29 cellular contexts compared by ENCODE assay signal in genomic region chr6:124822118-124822746, GRCh38.
"Had no signal": no experiment of that assay in that cellular context is flagged by ENCODE, and none has a peak within 500 bp of the region (broad histone marks: within the 10 kb centered on the region; RNA-seq: fewer than 3 reads in every experiment).

No MANE protein-coding gene starts in this region.

- H3K4me3 ChIP-seq: gastrocnemius medialis, hepatocyte, neural progenitor cell, spleen, vagina had no signal

- H3K4me1 ChIP-seq: gastrocnemius medialis, neural progenitor cell, parathyroid adenoma, vagina had no signal

- H3K36me3 Mint-ChIP-seq: mesothelial cell of epicardium; naive thymus-derived CD4-positive, alpha-beta T cell; neural progenitor cell; type B pancreatic cell; WTC11 had no signal

- H3K27ac Mint-ChIP-seq: activated CD4-positive, alpha-beta memory T cell treated with anti-CD3 and anti-CD28 coated beads, Interleukin-2, amount 10 ng/mL, durations not matched to agents 7 days and 5 days; activated CD4-positive, alpha-beta T cell treated with anti-CD3 and anti-CD28 coated beads, Interleukin-2, amount 10 ng/mL, durations not matched to agents 7 days and 5 days; activated T-helper 17 cell treated with anti-CD3 and anti-CD28 coated beads, Interleukin-2, amount 50 U/mL, for 72 hours; effector memory CD8-positive, alpha-beta T cell; mesothelial cell of epicardium; naive thymus-derived CD4-positive, alpha-beta T cell; neural progenitor cell; WTC11 had no signal

- H3K27me3 ChIP-seq: brain microvascular endothelial cell, gastrocnemius medialis, hepatocyte, neural progenitor cell, spleen, vagina had no signal

- H3K79me2 ChIP-seq: hepatocyte, parathyroid adenoma had no signal

- ATAC-seq: activated T-cell treated with anti-CD3 and anti-CD28 coated beads, Interleukin-2, amount 50 U/mL, for 4 hours; activated T-helper 17 cell treated with anti-CD3 and anti-CD28 coated beads, Interleukin-2, amount 50 U/mL, for 72 hours; effector memory CD8-positive, alpha-beta T cell; gastrocnemius medialis; left ventricle myocardium superior; naive thymus-derived CD4-positive, alpha-beta T cell; right cardiac atrium; stimulated activated naive CD8-positive, alpha-beta T cell treated with anti-CD3 and anti-CD28 coated beads, Interleukin-15, Interleukin-2, amounts not matched to agents 100 U/mL and 50 U/mL, for 24 hours; WTC11 had no signal

- H2AFZ ChIP-seq: hepatocyte, neural progenitor cell, parathyroid adenoma had no signal

- H3K4me1 Mint-ChIP-seq: activated CD4-positive, alpha-beta memory T cell treated with anti-CD3 and anti-CD28 coated beads, Interleukin-2, amount 10 ng/mL, durations not matched to agents 7 days and 5 days; activated CD4-positive, alpha-beta T cell treated with anti-CD3 and anti-CD28 coated beads, Interleukin-2, amount 10 ng/mL, durations not matched to agents 7 days and 5 days; activated T-helper 17 cell treated with anti-CD3 and anti-CD28 coated beads, Interleukin-2, amount 50 U/mL, for 72 hours; naive thymus-derived CD4-positive, alpha-beta T cell; neural progenitor cell; WTC11 had no signal

- H3K27me3 Mint-ChIP-seq: activated CD4-positive, alpha-beta memory T cell treated with anti-CD3 and anti-CD28 coated beads, Interleukin-2, amount 10 ng/mL, durations not matched to agents 7 days and 5 days; activated CD4-positive, alpha-beta T cell treated with anti-CD3 and anti-CD28 coated beads, Interleukin-2, amount 10 ng/mL, durations not matched to agents 7 days and 5 days; effector memory CD8-positive, alpha-beta T cell had no signal

- H3K27ac ChIP-seq: brain microvascular endothelial cell, gastrocnemius medialis, hepatocyte, neural progenitor cell, parathyroid adenoma, spleen, vagina had no signal

- DNase-seq: activated CD4-positive, alpha-beta memory T cell treated with anti-CD3 and anti-CD28 coated beads, Interleukin-2, amount 10 ng/mL, durations not matched to agents 7 days and 5 days; activated CD4-positive, alpha-beta T cell treated with anti-CD3 and anti-CD28 coated beads for 1 hour; activated CD4-positive, alpha-beta T cell treated with anti-CD3 and anti-CD28 coated beads, Interleukin-2, amount 10 ng/mL, durations not matched to agents 7 days and 5 days; activated gamma-delta T cell treated with Interleukin-2 at 50 U/mL for 16 hours; activated naive CD4-positive, alpha-beta T cell treated with anti-CD3 and anti-CD28 coated beads, Interleukin-2, amount 50 U/mL, for 16 hours; activated T-cell treated with anti-CD3 and anti-CD28 coated beads, Interleukin-2, amount 50 U/mL, for 4 hours; amniotic stem cell; brain microvascular endothelial cell; cortex of kidney; effector memory CD8-positive, alpha-beta T cell; erythroblast; gastrocnemius medialis; islet precursor cell; left ventricle myocardium superior; mammary epithelial cell; naive thymus-derived CD4-positive, alpha-beta T cell; occipital lobe; right cardiac atrium; spleen; stimulated activated naive CD8-positive, alpha-beta T cell treated with anti-CD3 and anti-CD28 coated beads, Interleukin-15, Interleukin-2, amounts not matched to agents 100 U/mL and 50 U/mL, for 24 hours; T-helper 2 cell had no signal

- H3K36me3 ChIP-seq: brain microvascular endothelial cell, gastrocnemius medialis, neural progenitor cell, spleen, vagina had no signal

- H3K9me3 ChIP-seq: gastrocnemius medialis, spleen, vagina had no signal

- H3K9ac ChIP-seq: neural progenitor cell, parathyroid adenoma had no signal

- H3K9me3 Mint-ChIP-seq: activated CD4-positive, alpha-beta memory T cell treated with anti-CD3 and anti-CD28 coated beads, Interleukin-2, amount 10 ng/mL, durations not matched to agents 7 days and 5 days; activated CD4-positive, alpha-beta T cell treated with anti-CD3 and anti-CD28 coated beads, Interleukin-2, amount 10 ng/mL, durations not matched to agents 7 days and 5 days; activated T-helper 17 cell treated with anti-CD3 and anti-CD28 coated beads, Interleukin-2, amount 50 U/mL, for 72 hours; effector memory CD8-positive, alpha-beta T cell; neural progenitor cell; type B pancreatic cell had no signal

- H3K4me2 ChIP-seq: hepatocyte, neural progenitor cell had no signal

- H3K4me3 Mint-ChIP-seq: activated CD4-positive, alpha-beta memory T cell treated with anti-CD3 and anti-CD28 coated beads, Interleukin-2, amount 10 ng/mL, durations not matched to agents 7 days and 5 days; activated CD4-positive, alpha-beta T cell treated with anti-CD3 and anti-CD28 coated beads, Interleukin-2, amount 10 ng/mL, durations not matched to agents 7 days and 5 days; activated T-cell treated with anti-CD3 and anti-CD28 coated beads, Interleukin-2, amount 50 U/mL, for 4 hours; activated T-helper 17 cell treated with anti-CD3 and anti-CD28 coated beads, Interleukin-2, amount 50 U/mL, for 72 hours; effector memory CD8-positive, alpha-beta T cell; mesothelial cell of epicardium; naive thymus-derived CD4-positive, alpha-beta T cell; neural progenitor cell; type B pancreatic cell; WTC11 had no signal
